In the genomic region with DNA sequence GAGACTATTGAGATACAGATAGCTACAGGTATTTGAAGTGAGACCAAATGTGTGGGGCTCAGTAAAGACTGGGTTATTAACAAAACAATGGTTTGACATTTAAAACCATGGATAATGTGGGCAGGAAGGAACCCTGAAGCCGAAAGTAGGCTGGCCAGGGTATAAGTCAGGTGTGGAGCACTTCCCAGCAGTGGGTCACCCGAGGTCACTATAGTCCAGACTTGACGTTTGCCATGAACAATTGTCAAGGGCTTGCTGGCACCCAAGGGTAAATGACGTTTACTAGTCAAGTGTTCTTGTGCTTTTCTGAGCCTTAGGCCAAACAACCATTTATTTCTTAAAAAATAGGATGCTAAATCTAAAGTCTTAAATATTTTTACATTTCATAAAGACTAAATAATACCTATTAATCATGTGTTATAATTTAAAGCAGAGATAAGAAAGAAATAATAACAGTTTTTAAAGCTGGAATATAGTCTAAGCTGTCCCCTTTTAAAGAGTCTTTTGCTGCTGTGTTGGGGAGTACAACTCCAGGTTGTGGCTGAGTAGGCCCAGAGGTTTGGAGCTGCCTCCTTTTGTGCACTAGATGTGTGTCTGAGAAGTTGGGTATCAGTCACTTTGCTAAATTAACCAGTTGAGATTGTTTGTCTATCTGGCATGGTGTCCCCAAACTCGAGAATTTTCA, we compare ENCODE assay signal across 22 cellular contexts. TPM values are rescaled to one million over a fixed set of nuclear protein-coding genes. Genes with fewer than 3 reads are reported as not detected.
DNase-seq lines count a peak whose midpoint lies in the region; ATAC-seq and TF ChIP-seq lines count a peak whose summit lies in the region.
"Had no signal": no experiment of that assay in that cellular context is flagged by ENCODE, and none has a peak within 500 bp of the region (broad histone marks: within the 10 kb centered on the region; RNA-seq: fewer than 3 reads in every experiment).

No MANE protein-coding gene starts in this region.

- H3K9me3 ChIP-seq in right atrium auricular region, result no peaks in the 10 kb centered on the region
- peaks cover 0 to 1% of the 10 kb centered on the region in 2 donors for H3K9me3 ChIP-seq in lung (ENCODE audit: control insufficient read depth in 2 of 2, insufficient read depth in 1 of 2, low read length in 1 of 2)
- H3K9me3 ChIP-seq: BE2C, MG63 had no signal

- peak; percentile 49 for DNase-seq in Right ventricle myocardium superior
- DNase-seq in right atrium auricular region (ENCODE audit: low spot score), result no peak
- DNase-seq in left cardiac atrium, result peak; percentile 50
- DNase-seq in lung (ENCODE audit: low spot score), result peak; percentile 82
- no peak for DNase-seq in NCI-H2171 treated with DMSO at 0.1 percent for 48 hours (lab: John Stamatoyannopoulos, UW)
- DNase-seq in NCI-H146 treated with DMSO at 0.1 percent for 48 hours (lab: John Stamatoyannopoulos, UW; ENCODE audit: unreplicated experiment), result no peak
- DNase-seq in DMS53 treated with DMSO at 0.1 percent for 48 hours (lab: John Stamatoyannopoulos, UW; ENCODE audit: unreplicated experiment), result no peak
- no peak for DNase-seq in stimulated activated naive CD4-positive, alpha-beta T cell treated with Interleukin-2 at 50 U/mL for 16 hours (lab: John Stamatoyannopoulos, UW)
- DNase-seq: ACHN; BE2C; CD8-positive, alpha-beta T cell; DND-41; GF-D8; GOT3; HFFc6; MG63; NCI-H1092 treated with DMSO at 0.1 percent for 48 hours; NCI-H187 treated with DMSO at 0.1 percent for 48 hours; NCI-H69; PC-9 had no signal

- H3K4me3 ChIP-seq in right atrium auricular region (no peak overlapping the region), lung (no peak overlapping the region)
- H3K4me3 ChIP-seq: MG63, PC-9 had no signal

- intact Hi-C loops in Right ventricle myocardium superior (cut with DNase I), result no loop called here
- intact Hi-C loops in left cardiac atrium (cut with DNase I), result no loop called here

- ATAC-seq in Right ventricle myocardium superior (ENCODE audit: poor library complexity), result peak; percentile 93
- ATAC-seq in left cardiac atrium, result peak in 1 of 2 donors; percentile 65
- peak; percentile 75 for ATAC-seq in lung (ENCODE audit: insufficient read depth, low FRiP score)
- ATAC-seq: CD8-positive, alpha-beta T cell; SK-N-SH treated with all-trans-retinoic acid at 6 μM for 48 hours had no signal

- H3K4me1 ChIP-seq in right atrium auricular region, result peaks cover 0 to 10% of the 10 kb centered on the region in 2 donors
- peaks cover 7 to 8% of the 10 kb centered on the region in 2 donors for H3K4me1 ChIP-seq in lung (ENCODE audit: control insufficient read depth in 2 of 2, insufficient read depth in 2 of 2, low read length in 2 of 2)
- H3K4me1 ChIP-seq: BE2C had no signal

- WGBS in lung, 2 donors, result 66 to 80% methylated on average over 5 of the region's 5 CpGs

- H3K36me3 ChIP-seq in right atrium auricular region (peaks cover 44% of the 10 kb centered on the region), lung (ENCODE audit: control insufficient read depth in 2 of 2, insufficient read depth in 2 of 2, low read length in 2 of 2) (peaks cover 5 to 23% of the 10 kb centered on the region in 2 donors)
- H3K36me3 ChIP-seq: BE2C had no signal

- no peaks in the 10 kb centered on the region for H3K27me3 ChIP-seq in right atrium auricular region
- H3K27me3 ChIP-seq in lung (ENCODE audit: control insufficient read depth, insufficient read depth), result no peaks in the 10 kb centered on the region
- H3K27me3 ChIP-seq: BE2C, MG63 had no signal

- H3K27ac ChIP-seq in right atrium auricular region (no peak overlapping the region), lung (ENCODE audit: low read depth in 1 of 2, low read length in 1 of 2) (peak overlapping the region; percentile 76 to 79)
- H3K27ac ChIP-seq: KMS-11, PC-9 had no signal

- TF ChIP-seq CTCF in right atrium auricular region (IDR thresholded peaks at IDR 0.05), result no peak
- TF ChIP-seq CTCF in lung (IDR thresholded peaks at IDR 0.05; ENCODE audit: control extremely low read depth, extremely low read depth), result no peak

RNA-seq across cellular contexts. Expression of gene ALDH3A2, which starts 15.7 kb away (rescaled TPM):
- total RNA-seq in Right ventricle myocardium superior (53.6 TPM), right atrium auricular region (10 to 100 TPM; 45.8 to 52.3 TPM), left cardiac atrium (10 to 100 TPM; 38.3 to 58.0 TPM), lung (100 to 1,000 TPM in 1 of 2 donors, 10 to 100 TPM in 1; 99.2 to 107 TPM)
- 10 to 100 TPM; 50.7 to 59.4 TPM for polyA plus RNA-seq in lung

RNA-seq across cellular contexts. Expression of gene SLC47A2, which starts 52.1 kb away (rescaled TPM):
- not detected for total RNA-seq in Right ventricle myocardium superior
- not detected for total RNA-seq in right atrium auricular region
- not detected for total RNA-seq in left cardiac atrium
- total RNA-seq in lung, result under 1 TPM in 1 of 2 donors, not detected in 1; 0.18 TPM
- polyA plus RNA-seq in lung, result under 1 TPM; 0.02 to 0.06 TPM
- total RNA-seq: CD8-positive, alpha-beta T cell; HFFc6 had no signal

Comparison
In these comparisons a context has a peak if more than half of its experiments do, and no peak if none do; other contexts are left out.
1. DNase-seq: peak in Right ventricle myocardium superior (single experiment), left cardiac atrium (single experiment) and lung (single experiment); none in right atrium auricular region (single experiment), NCI-H2171 treated with DMSO at 0.1 percent for 48 hours (single experiment), NCI-H146 treated with DMSO at 0.1 percent for 48 hours (single experiment), DMS53 treated with DMSO at 0.1 percent for 48 hours (single experiment) and stimulated activated naive CD4-positive, alpha-beta T cell treated with Interleukin-2 at 50 U/mL for 16 hours (single experiment).
2. H3K27ac ChIP-seq: peak in lung (2 of 2); none in right atrium auricular region (0 of 2).